ENCODE assay signal across 18 cellular contexts in the genomic region with DNA sequence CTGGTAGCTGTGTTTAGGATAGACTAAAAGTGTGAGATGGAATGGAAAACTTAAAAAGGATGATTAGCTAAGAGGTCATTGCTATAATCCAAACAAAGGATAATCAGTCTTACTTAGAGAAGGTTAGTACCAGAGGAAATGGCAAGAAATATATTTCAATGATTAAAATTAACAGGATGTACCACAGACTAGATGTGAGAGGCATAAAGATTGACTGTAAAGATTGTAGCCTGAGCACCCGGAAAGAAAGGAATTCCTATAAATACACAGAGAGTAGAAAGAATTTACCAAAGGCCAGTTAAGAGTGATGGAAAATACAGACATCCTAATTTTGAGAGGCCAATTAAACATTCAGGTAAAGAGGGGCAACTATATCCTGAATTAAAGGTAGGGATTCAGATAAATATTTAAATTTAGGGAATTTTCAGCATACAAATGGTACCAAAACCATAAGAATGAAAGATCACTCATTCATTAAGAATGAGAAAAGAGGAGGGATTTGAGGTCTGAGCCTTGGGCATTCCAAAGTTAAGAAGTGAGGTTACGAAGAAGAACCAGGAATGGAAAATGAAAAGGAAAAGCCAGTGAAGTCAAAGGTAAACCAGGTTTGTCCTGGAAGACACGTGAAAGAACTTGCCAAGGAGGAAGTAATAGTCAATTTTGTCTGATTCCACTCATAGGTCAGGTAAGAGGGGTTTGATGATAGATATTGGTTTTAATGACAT. TPM values are rescaled to one million over a fixed set of nuclear protein-coding genes. Genes with fewer than 3 reads are reported as not detected.
A peak's percentile ranks its signal among the peaks of the same experiment; 100 is the strongest.
DNase-seq lines count a peak whose midpoint lies in the region; ATAC-seq, FAIRE-seq and TF ChIP-seq lines count a peak whose summit lies in the region.
"Had no signal": no experiment of that assay in that cellular context is flagged by ENCODE, and none has a peak within 500 bp of the region (broad histone marks: within the 10 kb centered on the region; RNA-seq: fewer than 3 reads in every experiment).

No MANE protein-coding gene starts in this region.

- H3K4me1 Mint-ChIP-seq in Caco-2 (ENCODE audit: low read depth, unreplicated experiment), result peaks cover 13% of the 10 kb centered on the region

- peak; percentile 99 for FAIRE-seq in G401.6 (lab: Jason Lieb, UNC)
- FAIRE-seq in endothelial cell of umbilical vein (lab: Jason Lieb, UNC), result no peak
- FAIRE-seq: HepG2 had no signal

- dilution Hi-C loops in endothelial cell of umbilical vein (cut with MboI; ENCODE audit: extremely low pct_ligation_motif_present, low sequenced_read_pairs), result no loop called here

- POLR2A ChIA-PET in endothelial cell of umbilical vein (lab: Charles Lee) (no interaction called here), Caco-2 (lab: Charles Lee) (no interaction called here)

- H3K27me3 ChIP-seq in endothelial cell of umbilical vein (ENCODE audit: control insufficient read depth in 2 of 2, insufficient read depth in 2 of 2, low read length in 2 of 2) (no peaks in the 10 kb centered on the region), sigmoid colon (no peaks in the 10 kb centered on the region), Caco-2 (replicated peaks; ENCODE audit: control insufficient read depth, insufficient read depth, low read length) (no peaks in the 10 kb centered on the region)
- H3K27me3 ChIP-seq: BLaER1, neutrophil had no signal

- H3K9me1 ChIP-seq in endothelial cell of umbilical vein (replicated peaks; ENCODE audit: control insufficient read depth, extremely low read depth, insufficient read depth, low read length), result no peaks in the 10 kb centered on the region

- CTCF ChIA-PET in endothelial cell of umbilical vein (lab: Charles Lee) (interaction anchor here (0.8 to 1.3 kb wide), 4 partner anchors 16 to 22 kb away, joined by 3 to 5 read pairs (median 3); no protein-coding TSS in a partner anchor), Caco-2 (lab: Charles Lee) (no interaction called here)

- H3K4me1 ChIP-seq in endothelial cell of umbilical vein (ENCODE audit: control insufficient read depth, extremely low read depth, insufficient read depth, low read length), result peaks cover 29% of the 10 kb centered on the region
- H3K4me1 ChIP-seq in sigmoid colon, result peaks cover 0 to 40% (median 25%) of the 10 kb centered on the region in 4 donors
- H3K4me1 ChIP-seq in Caco-2, result peaks cover 4% of the 10 kb centered on the region; the same call in 1 of the 2 replicates
- no peaks in the 10 kb centered on the region for H3K4me1 ChIP-seq in mucosa of descending colon (ENCODE audit: low read depth)

- H3K27ac ChIP-seq in endothelial cell of umbilical vein (ENCODE audit: insufficient read depth, low read depth, low read length), result peak overlapping the region; percentile 75
- H3K27ac ChIP-seq in sigmoid colon, result peak overlapping the region; percentile 74 to 87 (median 84)
- H3K27ac ChIP-seq: BLaER1, neutrophil, WERI-Rb-1 had no signal

- H3K36me3 ChIP-seq in endothelial cell of umbilical vein (ENCODE audit: control insufficient read depth in 2 of 2, extremely low read depth in 1 of 2, insufficient read depth in 2 of 2, low read length in 2 of 2) (no peaks in the 10 kb centered on the region), sigmoid colon (no peaks in the 10 kb centered on the region), Caco-2 (ENCODE audit: control insufficient read depth, insufficient read depth, low read length) (no peaks in the 10 kb centered on the region), mucosa of descending colon (ENCODE audit: low read depth) (no peaks in the 10 kb centered on the region)
- H3K36me3 ChIP-seq: BLaER1, neutrophil, WERI-Rb-1 had no signal

- no peak overlapping the region for H3K4me3 Mint-ChIP-seq in Caco-2 (ENCODE audit: unreplicated experiment)

- H3K4me2 ChIP-seq in endothelial cell of umbilical vein (ENCODE audit: insufficient read depth, low read length), result peak overlapping the region; percentile 54
- H3K4me2 ChIP-seq: BLaER1 had no signal

- peaks cover 9% of the 10 kb centered on the region for H3K27me3 Mint-ChIP-seq in Caco-2 (ENCODE audit: insufficient read depth, unreplicated experiment)

- H3K9me3 ChIP-seq in endothelial cell of umbilical vein (replicated peaks; ENCODE audit: control insufficient read depth, insufficient read depth, low read length) (no peaks in the 10 kb centered on the region), sigmoid colon (no peaks in the 10 kb centered on the region), Caco-2 (no peaks in the 10 kb centered on the region), mucosa of descending colon (no peaks in the 10 kb centered on the region)
- H3K9me3 ChIP-seq: BLaER1, neutrophil had no signal

- TF ChIP-seq EP300 in sigmoid colon (IDR thresholded peaks at IDR 0.05), result no peak

- BruUV-seq in endothelial cell of umbilical vein (replicated peaks; lab: Mats Ljungman, UMichigan) (TSS peak; percentile 44), Caco-2 (replicated peaks; lab: Mats Ljungman, UMichigan) (no TSS peak)

- no peaks in the 10 kb centered on the region for H3K79me2 ChIP-seq in endothelial cell of umbilical vein (ENCODE audit: control insufficient read depth, insufficient read depth, low read length)

- TF ChIP-seq POLR2A in endothelial cell of umbilical vein (IDR thresholded peaks at IDR 0.05; ENCODE audit: low read depth, low read length) (no peak), sigmoid colon (IDR thresholded peaks at IDR 0.05) (no peak)

- H3K4me3 ChIP-seq in endothelial cell of umbilical vein (replicated peaks in 1 of 3; ENCODE audit: insufficient read depth in 1 of 3, low read depth in 1 of 3, low read length in 3 of 3) (no peak overlapping the region), sigmoid colon (no peak overlapping the region), Caco-2 (ENCODE audit: low read depth, low read length) (no peak overlapping the region), mucosa of descending colon (no peak overlapping the region)
- H3K4me3 ChIP-seq: BLaER1 had no signal

- intact Hi-C loops in endothelial cell of umbilical vein (cut with micrococcal nuclease) (no loop called here), sigmoid colon (cut with DNase I) (no loop called here), Caco-2 (cut with micrococcal nuclease; ENCODE audit: unreplicated experiment) (no loop called here), mucosa of descending colon (cut with DNase I, micrococcal nuclease) (no loop called here)

- no peak for ATAC-seq in mucosa of descending colon
- ATAC-seq: HepG2, sciatic nerve had no signal

- TF ChIP-seq CTCF in endothelial cell of umbilical vein (IDR thresholded peaks at IDR 0.05; ENCODE audit: extremely low read depth in 1 of 2, insufficient read depth in 1 of 2, low read depth in 1 of 2, low read length in 2 of 2), result no peak
- TF ChIP-seq CTCF in sigmoid colon (IDR thresholded peaks at IDR 0.05), result no peak
- no peak for TF ChIP-seq CTCF in Caco-2 (IDR thresholded peaks at IDR 0.05; ENCODE audit: insufficient read depth in 1 of 2, low read depth in 1 of 2, low read length in 1 of 2, severe bottlenecking in 1 of 2, unreplicated experiment in 1 of 2)
- TF ChIP-seq CTCF in mucosa of descending colon (IDR thresholded peaks at IDR 0.05), result no peak

- no peaks in the 10 kb centered on the region for H4K20me1 ChIP-seq in endothelial cell of umbilical vein (replicated peaks; ENCODE audit: control insufficient read depth, extremely low read depth, insufficient read depth, low read length)
- H4K20me1 ChIP-seq: BLaER1 had no signal

- whole genome bisulfite sequencing in sigmoid colon, 2 donors, result 70 to 81% methylated on average over 3 of the region's 3 CpGs

- DNase-seq in M059J (ENCODE audit: low read depth), result peak; percentile 69
- DNase-seq in endothelial cell of umbilical vein (ENCODE audit: low read depth, low spot score), result peak; percentile 37
- DNase-seq in sigmoid colon, result no peak
- DNase-seq in Caco-2, result no peak
- no peak for DNase-seq in mucosa of descending colon
- no peak for DNase-seq in NCI-H345 (lab: John Stamatoyannopoulos, UW)
- DNase-seq: DMS79; H7; mammary epithelial cell; NCI-H2171; stimulated activated CD4-positive, alpha-beta T cell treated with anti-CD3 and anti-CD28 coated beads, Interleukin-4, amount 100 ng/mL, for 4 hours; WERI-Rb-1 had no signal

- H2AFZ ChIP-seq in endothelial cell of umbilical vein (ENCODE audit: low read depth, low read length), result peak overlapping the region; percentile 48

- no peaks in the 10 kb centered on the region for H3K36me3 Mint-ChIP-seq in Caco-2 (ENCODE audit: insufficient read depth, unreplicated experiment)

- peak overlapping the region; percentile 50 for H3K9ac ChIP-seq in endothelial cell of umbilical vein (replicated peaks; ENCODE audit: extremely low read depth, insufficient read depth, low read length)
- H3K9ac ChIP-seq: BLaER1 had no signal

- no peak overlapping the region for H3K27ac Mint-ChIP-seq in Caco-2 (ENCODE audit: unreplicated experiment)

- H3K9me3 Mint-ChIP-seq in Caco-2 (ENCODE audit: unreplicated experiment), result no peaks in the 10 kb centered on the region

TF ChIP-seq in endothelial cell of umbilical vein, 7 proteins besides CTCF, POLR2A, EP300 and RAD21 (continues in another document):
- TF ChIP-seq POLR2AphosphoS5 (IDR thresholded peaks at IDR 0.05; ENCODE audit: insufficient read depth, low read depth, low read length), result no peak
- TF ChIP-seq GATA2 (IDR thresholded peaks at IDR 0.05; ENCODE audit: insufficient read depth, insufficient read length, low read depth, low read length), result no peak
- no peak for TF ChIP-seq EZH2 (IDR thresholded peaks at IDR 0.05; ENCODE audit: borderline replicate concordance, low read depth, low read length, severe bottlenecking)
- no peak for TF ChIP-seq MYC (IDR thresholded peaks at IDR 0.05; ENCODE audit: low read depth, low read length)
- no peak for TF ChIP-seq JUN (IDR thresholded peaks at IDR 0.05; ENCODE audit: borderline replicate concordance, insufficient read depth, insufficient read length, low read depth)
- TF ChIP-seq, protein P1, sequence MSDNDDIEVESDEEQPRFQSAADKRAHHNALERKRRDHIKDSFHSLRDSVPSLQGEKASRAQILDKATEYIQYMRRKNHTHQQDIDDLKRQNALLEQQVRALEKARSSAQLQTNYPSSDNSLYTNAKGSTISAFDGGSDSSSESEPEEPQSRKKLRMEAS (IDR thresholded peaks at IDR 0.05; ENCODE audit: insufficient read depth, insufficient read length), result no peak

RNA-seq across cellular contexts. Expression of a gene that starts 46.4 kb away (rescaled TPM):
- not detected in 2 replicates for total RNA-seq in M059J (2014; rRNA removed; shearing (Covaris generic))
- total RNA-seq in endothelial cell of umbilical vein (not detected in 2 replicates), sigmoid colon (100 to 1,000 TPM in 2 of 4 donors, 10 to 100 TPM in 2; 52.9 to 153 (median 95.8) TPM), Caco-2 (2022) (not detected in 2 replicates), mucosa of descending colon (10 to 100 TPM in 2 of 3 donors, 1 to 10 TPM in 1; 8.9 to 82.0 (median 20.6) TPM)
- polyA plus RNA-seq in endothelial cell of umbilical vein (not detected in 2 replicates), sigmoid colon (10 to 100 TPM; 34.8 to 49.5 (median 35.8) TPM)
- not detected in 2 replicates for polyA plus RNA-seq in endothelial cell of umbilical vein (2011; cell fraction: cytosol; rRNA removed)
- polyA plus RNA-seq in endothelial cell of umbilical vein (2011; cell fraction: nucleus; rRNA removed), result not detected in 2 replicates
- not detected in 2 replicates for polyA plus RNA-seq in endothelial cell of umbilical vein (2012)
- polyA minus RNA-seq in endothelial cell of umbilical vein, result not detected in 2 replicates
- polyA minus RNA-seq in endothelial cell of umbilical vein (2011; cell fraction: cytosol; rRNA and poly(A)+ RNA removed), result not detected
- polyA minus RNA-seq in endothelial cell of umbilical vein (2011; cell fraction: nucleus; rRNA and poly(A)+ RNA removed), result not detected in 2 replicates
- total RNA-seq: glomerular endothelial cell, H7, HepG2, mammary epithelial cell had no signal
- polyA plus RNA-seq: HepG2, mammary epithelial cell had no signal

Comparison
In these comparisons a context has a peak if more than half of its experiments do, and no peak if none do; other contexts are left out.
1. DNase-seq: peak in M059J (single experiment) and endothelial cell of umbilical vein (single experiment); none in sigmoid colon (single experiment), Caco-2 (0 of 2), mucosa of descending colon (0 of 3) and NCI-H345 (single experiment).